Comparison of ENCODE assay signal across 1 cellular context in genomic region chr6:56510984-56511531, GRCh38.
A peak's percentile ranks its signal among the peaks of the same experiment; 100 is the strongest.
TF ChIP-seq lines count a peak whose summit lies in the region.

No MANE protein-coding gene starts in this region.

TF ChIP-seq in HepG2, 621 proteins besides CTCF, POLR2A, EP300 and RAD21 (continued from another document and continues in another):
- TF ChIP-seq ZNF704 (CRISPR knock-in tag; IDR thresholded peaks at IDR 0.05; ENCODE audit: borderline replicate concordance) (no peak), KAT7 (CRISPR knock-in tag; IDR thresholded peaks at IDR 0.05; ENCODE audit: borderline replicate concordance) (no peak), RBFOX2 (IDR thresholded peaks at IDR 0.05; ENCODE audit: low read depth, low read length) (no peak), SAP130 (CRISPR knock-in tag; IDR thresholded peaks at IDR 0.05; ENCODE audit: low read depth) (peak; percentile 37), ZSCAN20 (CRISPR knock-in tag; IDR thresholded peaks at IDR 0.05; ENCODE audit: borderline replicate concordance) (peak; percentile 90), PHB2 (IDR thresholded peaks at IDR 0.05; ENCODE audit: partially characterized antibody) (no peak), MEIS1 (CRISPR knock-in tag; IDR thresholded peaks at IDR 0.05; ENCODE audit: borderline replicate concordance) (peak; percentile 27; the same call in 1 of the 2 replicates), FIP1L1 (IDR thresholded peaks at IDR 0.05; ENCODE audit: borderline replicate concordance, insufficient read depth, low read depth, low read length) (no peak), NFE2L1 (CRISPR knock-in tag; IDR thresholded peaks at IDR 0.05; ENCODE audit: borderline replicate concordance) (no peak), YEATS4 (CRISPR knock-in tag; IDR thresholded peaks at IDR 0.05; ENCODE audit: borderline replicate concordance) (no peak), BCL6 (CRISPR knock-in tag; IDR thresholded peaks at IDR 0.05) (peak; percentile 96), MYC (CRISPR knock-in tag; IDR thresholded peaks at IDR 0.05; ENCODE audit: borderline replicate concordance) (no peak), NR0B2 (CRISPR knock-in tag; IDR thresholded peaks at IDR 0.05) (no peak), ARNT (IDR thresholded peaks at IDR 0.05) (no peak), SOX13 (IDR thresholded peaks at IDR 0.05) (no peak), SOX13 (CRISPR knock-in tag; conservative IDR thresholded peaks at IDR 0.05 in 1 of 2, IDR thresholded peaks at IDR 0.05 in 1 of 2) (peak in 1 of 2 experiments; percentile 87; a peak in 2 of 4 replicates), ZFP1 (CRISPR knock-in tag; IDR thresholded peaks at IDR 0.05) (0 out of 2 replicates have a peak, but pooled peaks have one; percentile 46), MBNL3 (CRISPR knock-in tag; conservative IDR thresholded peaks at IDR 0.05) (no peak), SKIL (CRISPR knock-in tag; IDR thresholded peaks at IDR 0.05; ENCODE audit: borderline replicate concordance) (no peak), HBP1 (CRISPR knock-in tag; IDR thresholded peaks at IDR 0.05; ENCODE audit: low read depth) (no peak), ARNT2 (CRISPR knock-in tag; IDR thresholded peaks at IDR 0.05; ENCODE audit: low read depth) (0 out of 2 replicates have a peak, but pooled peaks have one; percentile 63), NCOR1 (IDR thresholded peaks at IDR 0.05; ENCODE audit: borderline replicate concordance, low read length) (peak; percentile 61; the same call in 1 of the 2 replicates), SOX6 (IDR thresholded peaks at IDR 0.05) (no peak), SOX6 (CRISPR knock-in tag; IDR thresholded peaks at IDR 0.05) (peak; percentile 94), ZMYM2 (CRISPR knock-in tag; IDR thresholded peaks at IDR 0.05) (no peak), ZNF143 (CRISPR knock-in tag; IDR thresholded peaks at IDR 0.05) (no peak), SALL1 (CRISPR knock-in tag; IDR thresholded peaks at IDR 0.05) (peak; percentile 21; the same call in 1 of the 2 replicates), ZNF414 (CRISPR knock-in tag; IDR thresholded peaks at IDR 0.05) (no peak), PRMT3 (CRISPR knock-in tag; IDR thresholded peaks at IDR 0.05; ENCODE audit: borderline replicate concordance, low read depth) (no peak), NFAT5 (CRISPR knock-in tag; IDR thresholded peaks at IDR 0.05) (no peak), GMEB2 (CRISPR knock-in tag; IDR thresholded peaks at IDR 0.05; ENCODE audit: low read depth) (no peak), RFX5 (IDR thresholded peaks at IDR 0.05; ENCODE audit: low read depth, low read length) (no peak), GFI1 (CRISPR knock-in tag; IDR thresholded peaks at IDR 0.05; ENCODE audit: borderline replicate concordance) (0 out of 2 replicates have a peak, but pooled peaks have one; percentile 24), DPF2 (CRISPR knock-in tag; IDR thresholded peaks at IDR 0.05; ENCODE audit: borderline replicate concordance, low read depth) (peak; percentile 44; the same call in 1 of the 2 replicates), NCOA2 (CRISPR knock-in tag; IDR thresholded peaks at IDR 0.05) (peak; percentile 78), ARNTL (CRISPR knock-in tag; IDR thresholded peaks at IDR 0.05) (no peak), CREB1 (IDR thresholded peaks at IDR 0.05) (no peak), CREB1 (CRISPR knock-in tag; IDR thresholded peaks at IDR 0.05) (0 out of 2 replicates have a peak, but pooled peaks have one; percentile 8), TBX3 (IDR thresholded peaks at IDR 0.05; ENCODE audit: borderline replicate concordance) (peak; percentile 27; the same call in 1 of the 2 replicates), ZNF275 (CRISPR knock-in tag; IDR thresholded peaks at IDR 0.05; ENCODE audit: borderline replicate concordance) (no peak), ZNF264 (CRISPR knock-in tag; IDR thresholded peaks at IDR 0.05) (no peak), ISL2 (CRISPR knock-in tag; IDR thresholded peaks at IDR 0.05) (peak; percentile 96), ZFP90 (CRISPR knock-in tag; IDR thresholded peaks at IDR 0.05; ENCODE audit: borderline replicate concordance) (no peak), ZNF746 (CRISPR knock-in tag; IDR thresholded peaks at IDR 0.05) (no peak), ZZZ3 (CRISPR knock-in tag; IDR thresholded peaks at IDR 0.05; ENCODE audit: borderline replicate concordance) (no peak), FOXA1 (IDR thresholded peaks at IDR 0.05) (no peak), FOXA1 (CRISPR knock-in tag; IDR thresholded peaks at IDR 0.05) (peak; percentile 44), MAFK (conservative IDR thresholded peaks at IDR 0.05 in 1 of 2, IDR thresholded peaks at IDR 0.05 in 1 of 2; ENCODE audit: low read length in 2 of 2) (no peak), RXRB (CRISPR knock-in tag; IDR thresholded peaks at IDR 0.05; ENCODE audit: borderline replicate concordance) (peak; percentile 24; the same call in 1 of the 2 replicates), ZNF503 (CRISPR knock-in tag; IDR thresholded peaks at IDR 0.05) (no peak), ZNF569 (CRISPR knock-in tag; IDR thresholded peaks at IDR 0.05; ENCODE audit: borderline replicate concordance) (no peak), ZNF644 (CRISPR knock-in tag; IDR thresholded peaks at IDR 0.05; ENCODE audit: low read depth) (0 out of 2 replicates have a peak, but pooled peaks have one; percentile 12)
